17 cellular contexts compared by ENCODE assay signal in the genomic region with DNA sequence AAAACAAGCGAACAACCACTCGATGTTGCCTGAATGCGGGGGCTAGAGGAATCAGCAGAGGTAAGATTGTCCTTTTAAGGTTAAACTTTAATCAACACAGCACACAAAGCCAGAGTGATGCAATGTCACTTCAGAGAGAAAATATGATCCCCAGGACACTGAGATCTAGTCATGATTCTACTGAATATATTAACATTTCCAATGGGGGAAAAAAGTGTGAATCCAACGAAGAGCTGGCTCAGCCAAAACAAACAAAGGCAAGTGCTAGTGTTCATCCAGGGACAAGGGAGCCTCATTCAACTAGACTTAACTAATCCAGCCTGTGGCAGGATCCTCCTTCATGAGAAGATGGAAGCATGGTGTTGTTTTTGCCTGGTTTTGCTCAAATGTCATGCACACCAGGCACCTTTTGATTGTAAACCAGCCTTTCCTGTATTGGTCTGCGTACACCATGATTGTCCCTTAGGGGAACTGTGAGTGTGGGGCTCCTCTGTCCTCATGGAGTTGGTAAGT. TPM values are rescaled to one million over a fixed set of nuclear protein-coding genes. Genes with fewer than 3 reads are reported as not detected.
A peak's percentile ranks its signal among the peaks of the same experiment; 100 is the strongest.
DNase-seq lines count a peak whose midpoint lies in the region; ATAC-seq and TF ChIP-seq lines count a peak whose summit lies in the region.
"Had no signal": no experiment of that assay in that cellular context is flagged by ENCODE, and none has a peak within 500 bp of the region (broad histone marks: within the 10 kb centered on the region; RNA-seq: fewer than 3 reads in every experiment).

No MANE protein-coding gene starts in this region.

- H3K36me3 ChIP-seq in GM23248 (ENCODE audit: low read depth) (no peaks in the 10 kb centered on the region), ascending aorta (no peaks in the 10 kb centered on the region)

- no peak overlapping the region for H3K27ac Mint-ChIP-seq in stimulated activated memory B cell treated with anti-CD40 and anti-IgM and Interleukin-4, amounts not matched to agents 10 μg/mL and 1 μg/mL and 100 μg/mL, for 72 hours
- H3K27ac Mint-ChIP-seq in activated CD4-positive, alpha-beta T cell treated with anti-CD3 and anti-CD28 coated beads, Interleukin-2, amount 10 ng/mL, durations not matched to agents 7 days and 5 days = no peak overlapping the region
- H3K27ac Mint-ChIP-seq: activated T-helper 17 cell treated with anti-CD3 and anti-CD28 coated beads, Interleukin-2, amount 50 U/mL, for 72 hours had no signal

- H3K27me3 ChIP-seq in GM23248 (replicated peaks; ENCODE audit: insufficient read depth) = no peaks in the 10 kb centered on the region
- no peaks in the 10 kb centered on the region for H3K27me3 ChIP-seq in dorsolateral prefrontal cortex
- no peaks in the 10 kb centered on the region for H3K27me3 ChIP-seq in ascending aorta

- H2AFZ ChIP-seq in GM23248 = peak overlapping the region; percentile 48

- WGBS in GM23248 (ENCODE audit: low coverage in 1 of 2, low lambda C conversion rate in 2 of 2, missing lambda C conversion rate in 2 of 2), 2 experiments = 78% methylated on average over 5 of the region's 5 CpGs

- POLR2A ChIA-PET in activated CD4-positive, alpha-beta T cell treated with anti-CD3 and anti-CD28 coated beads, Interleukin-2, amount 10 ng/mL, durations not matched to agents 7 days and 5 days (lab: Charles Lee) = no interaction called here

- H3K9me3 ChIP-seq in GM23248 (ENCODE audit: low read depth) (no peaks in the 10 kb centered on the region), ascending aorta (no peaks in the 10 kb centered on the region)

- no peak for TF ChIP-seq CTCF in dorsolateral prefrontal cortex (IDR thresholded peaks at IDR 0.05 in 54 of 56, conservative IDR thresholded peaks at IDR 0.05 in 2 of 56; ENCODE audit: low read depth in 1 of 56, partially characterized antibody in 56 of 56)
- no peak for TF ChIP-seq CTCF in ascending aorta (IDR thresholded peaks at IDR 0.05)

- no peak for ATAC-seq in stimulated activated memory B cell treated with anti-CD40 and anti-IgM and Interleukin-4, amounts not matched to agents 10 μg/mL and 1 μg/mL and 100 μg/mL, for 72 hours
- ATAC-seq: activated CD4-positive, CD25-positive, alpha-beta regulatory T cell treated with anti-CD3 and anti-CD28 coated beads, Interleukin-2, amount 50 U/mL, for 24 hours; activated T-helper 17 cell treated with anti-CD3 and anti-CD28 coated beads, Interleukin-2, amount 50 U/mL, for 72 hours; left ventricle myocardium superior had no signal

- intact Hi-C loops in dorsolateral prefrontal cortex (cut with DNase I) (no loop called here), ascending aorta (cut with DNase I) (no loop called here)

- H3K36me3 Mint-ChIP-seq in stimulated activated memory B cell treated with anti-CD40 and anti-IgM and Interleukin-4, amounts not matched to agents 10 μg/mL and 1 μg/mL and 100 μg/mL, for 72 hours = no peaks in the 10 kb centered on the region
- no peaks in the 10 kb centered on the region for H3K36me3 Mint-ChIP-seq in activated CD4-positive, alpha-beta T cell treated with anti-CD3 and anti-CD28 coated beads, Interleukin-2, amount 10 ng/mL, durations not matched to agents 7 days and 5 days (ENCODE audit: low read depth)

- H3K4me3 ChIP-seq in GM23248 = no peak overlapping the region
- no peak overlapping the region for H3K4me3 ChIP-seq in dorsolateral prefrontal cortex
- no peak overlapping the region for H3K4me3 ChIP-seq in ascending aorta

- no peaks in the 10 kb centered on the region for H3K79me2 ChIP-seq in GM23248 (ENCODE audit: insufficient read depth)

- no peaks in the 10 kb centered on the region for H3K9me2 ChIP-seq in GM23248 (ENCODE audit: insufficient read depth)

- no peaks in the 10 kb centered on the region for H3K9me3 Mint-ChIP-seq in stimulated activated memory B cell treated with anti-CD40 and anti-IgM and Interleukin-4, amounts not matched to agents 10 μg/mL and 1 μg/mL and 100 μg/mL, for 72 hours
- no peaks in the 10 kb centered on the region for H3K9me3 Mint-ChIP-seq in activated CD4-positive, alpha-beta T cell treated with anti-CD3 and anti-CD28 coated beads, Interleukin-2, amount 10 ng/mL, durations not matched to agents 7 days and 5 days
- H3K9me3 Mint-ChIP-seq: activated T-helper 17 cell treated with anti-CD3 and anti-CD28 coated beads, Interleukin-2, amount 50 U/mL, for 72 hours had no signal

- H3K4me2 ChIP-seq in GM23248 (ENCODE audit: unreplicated experiment) = no peak overlapping the region

- DNase-seq in GM23248 = peak; percentile 18
- peak; percentile 31 for DNase-seq in NCI-H345 treated with DMSO at 0.1 percent for 48 hours (lab: John Stamatoyannopoulos, UW; ENCODE audit: unreplicated experiment)
- no peak for DNase-seq in dorsolateral prefrontal cortex
- DNase-seq in pons (ENCODE audit: low spot score) = peak; percentile 59
- DNase-seq in ascending aorta (ENCODE audit: low spot score in 2 of 2) = no peak
- DNase-seq in activated CD4-positive, alpha-beta T cell treated with anti-CD3 and anti-CD28 coated beads, Interleukin-2, amount 10 ng/mL, durations not matched to agents 7 days and 5 days = no peak
- no peak for DNase-seq in stimulated activated naive CD4-positive, alpha-beta T cell (lab: John Stamatoyannopoulos, UW)
- DNase-seq: Calu3, cerebellar nuclear complex, foreskin melanocyte, left ventricle myocardium superior, NCI-H146, SIG-M5, trophoblast cell had no signal

- H3F3A ChIP-seq in GM23248 (ENCODE audit: insufficient read depth) = peaks cover 26% of the 10 kb centered on the region

- peaks cover 2% of the 10 kb centered on the region for H3K27me3 Mint-ChIP-seq in stimulated activated memory B cell treated with anti-CD40 and anti-IgM and Interleukin-4, amounts not matched to agents 10 μg/mL and 1 μg/mL and 100 μg/mL, for 72 hours
- H3K27me3 Mint-ChIP-seq in activated CD4-positive, alpha-beta T cell treated with anti-CD3 and anti-CD28 coated beads, Interleukin-2, amount 10 ng/mL, durations not matched to agents 7 days and 5 days = no peaks in the 10 kb centered on the region
- H3K27me3 Mint-ChIP-seq: activated T-helper 17 cell treated with anti-CD3 and anti-CD28 coated beads, Interleukin-2, amount 50 U/mL, for 72 hours had no signal

- H3K4me1 ChIP-seq in GM23248 (ENCODE audit: insufficient read depth) (peaks cover 19% of the 10 kb centered on the region), ascending aorta (peaks cover 0 to 4% of the 10 kb centered on the region in 2 donors)

- H3K4me1 Mint-ChIP-seq in stimulated activated memory B cell treated with anti-CD40 and anti-IgM and Interleukin-4, amounts not matched to agents 10 μg/mL and 1 μg/mL and 100 μg/mL, for 72 hours = no peaks in the 10 kb centered on the region
- H3K4me1 Mint-ChIP-seq in activated CD4-positive, alpha-beta T cell treated with anti-CD3 and anti-CD28 coated beads, Interleukin-2, amount 10 ng/mL, durations not matched to agents 7 days and 5 days = no peaks in the 10 kb centered on the region
- H3K4me1 Mint-ChIP-seq: activated T-helper 17 cell treated with anti-CD3 and anti-CD28 coated beads, Interleukin-2, amount 50 U/mL, for 72 hours had no signal

- CTCF ChIA-PET in activated CD4-positive, alpha-beta T cell treated with anti-CD3 and anti-CD28 coated beads, Interleukin-2, amount 10 ng/mL, durations not matched to agents 7 days and 5 days (lab: Charles Lee) = no interaction called here

- no peaks in the 10 kb centered on the region for H4K20me1 ChIP-seq in GM23248 (ENCODE audit: insufficient read depth)

- H3K9ac ChIP-seq in GM23248 = no peak overlapping the region

- in situ Hi-C loops in GM23248 (cut with MboI) = no loop called here

- no peak overlapping the region for H3K27ac ChIP-seq in GM23248
- peak overlapping the region in 42 of 59 donors; percentile 1 to 75 (median 48) for H3K27ac ChIP-seq in dorsolateral prefrontal cortex
- H3K27ac ChIP-seq in ascending aorta = no peak overlapping the region

- H3K4me3 Mint-ChIP-seq in stimulated activated memory B cell treated with anti-CD40 and anti-IgM and Interleukin-4, amounts not matched to agents 10 μg/mL and 1 μg/mL and 100 μg/mL, for 72 hours = no peak overlapping the region
- no peak overlapping the region for H3K4me3 Mint-ChIP-seq in activated CD4-positive, alpha-beta T cell treated with anti-CD3 and anti-CD28 coated beads, Interleukin-2, amount 10 ng/mL, durations not matched to agents 7 days and 5 days
- H3K4me3 Mint-ChIP-seq: activated T-helper 17 cell treated with anti-CD3 and anti-CD28 coated beads, Interleukin-2, amount 50 U/mL, for 72 hours had no signal

RNA-seq across cellular contexts. Expression of gene SCG5, which starts 35.8 kb away (rescaled TPM):
- 16.2 and 26.1 TPM in 2 replicates for total RNA-seq in GM23248 (2014; rRNA removed; shearing (Covaris generic))
- 19.5 and 20.5 TPM in 2 replicates for polyA plus RNA-seq in GM23248 (2016; fragmentation: Nextera tagmentation; extraction: Ambion mirVana)
- 100 to 1,000 TPM in 119 of 120 experiments, 10 to 100 TPM in 1; 61.3 to 336 (median 242) TPM for total RNA-seq in dorsolateral prefrontal cortex
- total RNA-seq in ascending aorta = not detected
- total RNA-seq in activated CD4-positive, alpha-beta T cell treated with anti-CD3 and anti-CD28 coated beads, Interleukin-2, amount 10 ng/mL, durations not matched to agents 7 days and 5 days = 1 to 10 TPM; 2.5 to 3.7 TPM
- total RNA-seq: Calu3, left ventricle myocardium superior had no signal

RNA-seq across cellular contexts. Expression of gene GREM1, which starts 40.5 kb away (rescaled TPM):
- 935 and 1,005 TPM in 2 replicates for total RNA-seq in GM23248 (2014; rRNA removed; shearing (Covaris generic))
- 575 and 584 TPM in 2 replicates for polyA plus RNA-seq in GM23248 (2016; fragmentation: Nextera tagmentation; extraction: Ambion mirVana)
- total RNA-seq in dorsolateral prefrontal cortex (100 to 1,000 TPM in 1 of 120 experiments, 10 to 100 TPM in 89, 1 to 10 TPM in 30; 2.4 to 117 (median 17.9) TPM), ascending aorta (not detected)
- total RNA-seq in activated CD4-positive, alpha-beta T cell treated with anti-CD3 and anti-CD28 coated beads, Interleukin-2, amount 10 ng/mL, durations not matched to agents 7 days and 5 days = not detected
- total RNA-seq: activated T-helper 17 cell treated with anti-CD3 and anti-CD28 coated beads, Interleukin-2, amount 50 U/mL, for 72 hours; Calu3 had no signal

Comparison
In these comparisons a context has a peak if more than half of its experiments do, and no peak if none do; other contexts are left out.
1. DNase-seq: peak in GM23248 (single experiment), NCI-H345 treated with DMSO at 0.1 percent for 48 hours (single experiment) and pons (single experiment); none in dorsolateral prefrontal cortex (0 of 10), ascending aorta (0 of 2), activated CD4-positive, alpha-beta T cell treated with anti-CD3 and anti-CD28 coated beads, Interleukin-2, amount 10 ng/mL, durations not matched to agents 7 days and 5 days (single experiment) and stimulated activated naive CD4-positive, alpha-beta T cell (0 of 6).
2. H3K27ac ChIP-seq: peak in dorsolateral prefrontal cortex (42 of 59); none in GM23248 (single experiment) and ascending aorta (0 of 2).